In the genomic region with DNA sequence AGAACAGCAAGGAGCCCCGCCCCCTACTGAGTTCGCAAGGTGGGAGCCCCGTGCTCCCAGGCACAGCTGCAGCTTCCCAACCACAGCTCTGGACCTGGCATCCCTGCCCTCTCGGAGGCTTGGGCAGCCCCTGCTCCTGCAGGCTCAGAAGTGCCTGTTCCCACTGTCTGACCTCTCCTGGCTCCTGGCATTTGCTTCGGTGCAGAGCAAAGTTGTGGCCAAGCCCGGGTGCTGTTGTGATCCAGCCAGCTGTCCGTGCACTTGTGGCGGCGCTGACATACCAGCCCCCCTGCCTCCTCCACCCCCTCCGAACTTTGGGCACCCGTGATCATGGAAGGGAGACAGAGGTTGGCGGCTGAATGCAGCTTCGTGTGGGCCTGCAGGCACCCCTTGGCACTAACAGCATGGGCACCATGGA, we compare ENCODE assay signal across 16 cellular contexts.
A peak's percentile ranks its signal among the peaks of the same experiment; 100 is the strongest.
DNase-seq lines count a peak whose midpoint lies in the region; ATAC-seq, FAIRE-seq and TF ChIP-seq lines count a peak whose summit lies in the region.
"Had no signal": no experiment of that assay in that cellular context is flagged by ENCODE, and none has a peak within 500 bp of the region (broad histone marks: within the 10 kb centered on the region; RNA-seq: fewer than 3 reads in every experiment).

No MANE protein-coding gene starts in this region.

- H2AK5ac ChIP-seq in neuronal stem cell (ENCODE audit: low read depth, low read length), result peak overlapping the region; percentile 50

- H2BK12ac ChIP-seq in neuronal stem cell (ENCODE audit: low read length), result no peak overlapping the region

- H3K79me2 ChIP-seq in GM23338 (replicated peaks; ENCODE audit: insufficient read depth), result no peaks in the 10 kb centered on the region

- no peaks in the 10 kb centered on the region; the same call in 2 of the 3 replicates for H3K9me3 Mint-ChIP-seq in GM23338

- H3K14ac ChIP-seq in neuronal stem cell (ENCODE audit: low read length), result peak overlapping the region; percentile 63

- no peaks in the 10 kb centered on the region for H3K4me1 Mint-ChIP-seq in GM23338
- H3K4me1 Mint-ChIP-seq: CD14-positive monocyte had no signal

- H3K36me3 ChIP-seq in GM23338 (ENCODE audit: insufficient read depth) (no peaks in the 10 kb centered on the region), kidney (ENCODE audit: control insufficient read depth in 1 of 2, insufficient read depth in 2 of 2, low read length in 2 of 2) (no peaks in the 10 kb centered on the region), neuronal stem cell (replicated peaks in 1 of 2; ENCODE audit: control insufficient read depth in 2 of 2, insufficient read depth in 2 of 2, low read length in 2 of 2) (no peaks in the 10 kb centered on the region)

- H3K36me3 Mint-ChIP-seq in GM23338 (ENCODE audit: low read depth), result no peaks in the 10 kb centered on the region; the same call in 2 of the 3 replicates
- H3K36me3 Mint-ChIP-seq: CD14-positive monocyte; CD8-positive, alpha-beta T cell had no signal

- H3K9me3 ChIP-seq in kidney (ENCODE audit: control insufficient read depth in 1 of 2, low read length in 2 of 2), result no peaks in the 10 kb centered on the region
- no peaks in the 10 kb centered on the region for H3K9me3 ChIP-seq in neuronal stem cell (replicated peaks in 1 of 2; ENCODE audit: control insufficient read depth in 2 of 2, insufficient read depth in 1 of 2, low read depth in 1 of 2, low read length in 2 of 2)

- intact Hi-C loops in kidney (cut with DNase I), result no loop called here

- H3K4me3 ChIP-seq in GM23338, result no peak overlapping the region
- H3K4me3 ChIP-seq in kidney (ENCODE audit: low read length in 2 of 2), result no peak overlapping the region
- no peak overlapping the region for H3K4me3 ChIP-seq in neuronal stem cell (ENCODE audit: low read length in 2 of 2)
- H3K4me3 ChIP-seq in coronary artery, result no peak overlapping the region

- no peaks in the 10 kb centered on the region for H3F3A ChIP-seq in GM23338 (replicated peaks; ENCODE audit: low read depth)

- H3K4me2 ChIP-seq in GM23338 (no peak overlapping the region), neuronal stem cell (ENCODE audit: insufficient read depth, low read length, poor library complexity, severe bottlenecking) (no peak overlapping the region)

- H3K27ac Mint-ChIP-seq in GM23338, result no peak overlapping the region
- H3K27ac Mint-ChIP-seq: CD14-positive monocyte; CD8-positive, alpha-beta T cell had no signal

- no peak overlapping the region for H3K23ac ChIP-seq in neuronal stem cell (ENCODE audit: low read depth, low read length, poor library complexity)

- H3K4me1 ChIP-seq in GM23338 (ENCODE audit: insufficient read depth) (no peaks in the 10 kb centered on the region), kidney (ENCODE audit: control insufficient read depth in 1 of 2, insufficient read depth in 1 of 2, low read depth in 1 of 2, low read length in 2 of 2) (no peaks in the 10 kb centered on the region), neuronal stem cell (ENCODE audit: control insufficient read depth in 2 of 2, insufficient read depth in 1 of 2, low read depth in 1 of 2, low read length in 2 of 2) (no peaks in the 10 kb centered on the region)

- TF ChIP-seq CTCF in GM23338 (conservative IDR thresholded peaks at IDR 0.05; ENCODE audit: low read depth in 2 of 2) (no peak), kidney (IDR thresholded peaks at IDR 0.05; ENCODE audit: borderline replicate concordance, extremely low read depth, insufficient read depth) (no peak), coronary artery (IDR thresholded peaks at IDR 0.05) (no peak)

- no peak overlapping the region for H2BK5ac ChIP-seq in neuronal stem cell (ENCODE audit: low read length)

- no peak overlapping the region for H2BK120ac ChIP-seq in neuronal stem cell (ENCODE audit: low read depth, low read length)

- no peaks in the 10 kb centered on the region for H3K79me1 ChIP-seq in neuronal stem cell (ENCODE audit: low read depth, low read length)

- peak overlapping the region; percentile 15 for H2BK15ac ChIP-seq in neuronal stem cell (ENCODE audit: low read length)

- H4K8ac ChIP-seq in neuronal stem cell (ENCODE audit: low read depth, low read length), result peak overlapping the region; percentile 50

- H4K20me1 ChIP-seq in GM23338 (replicated peaks; ENCODE audit: insufficient read depth), result no peaks in the 10 kb centered on the region

- peaks cover 4% of the 10 kb centered on the region for H3K27me3 Mint-ChIP-seq in GM23338 (ENCODE audit: insufficient read depth, low read depth, poor library complexity)

- no peak overlapping the region for H4K91ac ChIP-seq in neuronal stem cell (ENCODE audit: low read depth, low read length, poor library complexity)

- WGBS in neuronal stem cell (ENCODE audit: extremely low coverage in 2 of 2, insufficient read length in 2 of 2, insufficient replicate concordance in 1 of 2), 2 donors, result no CpG with 5 or more reads among the region's 13 CpGs

- H3K9ac ChIP-seq in kidney (ENCODE audit: low read length in 2 of 2) (no peak overlapping the region), neuronal stem cell (ENCODE audit: low read depth, low read length, poor library complexity) (no peak overlapping the region)

- H3K27me3 ChIP-seq in GM23338 (ENCODE audit: insufficient read depth) (no peaks in the 10 kb centered on the region), neuronal stem cell (ENCODE audit: control insufficient read depth in 3 of 3, insufficient read depth in 3 of 3, low read depth in 1 of 3, low read length in 3 of 3) (no peaks in the 10 kb centered on the region)

- H3K4ac ChIP-seq in neuronal stem cell (ENCODE audit: low read length), result no peak overlapping the region

- DNase-seq in GM23338 (ENCODE audit: low spot score) (no peak), NCI-H146 treated with DMSO at 0.1 percent for 48 hours (lab: John Stamatoyannopoulos, UW; ENCODE audit: unreplicated experiment) (peak; percentile 56), kidney (peak; percentile 57), neuronal stem cell (ENCODE audit: low spot score) (no peak), coronary artery (ENCODE audit: low spot score) (no peak), Ammon's horn (ENCODE audit: low spot score) (no peak), NCI-H345 (lab: John Stamatoyannopoulos, UW) (no peak)
- DNase-seq: CD8-positive, alpha-beta T cell; COR-L47; DMS153; GF-D8; H7 had no signal

- H3K9me2 ChIP-seq in GM23338 (ENCODE audit: insufficient read depth), result no peaks in the 10 kb centered on the region

- H3K4me3 Mint-ChIP-seq in GM23338, result no peak overlapping the region
- H3K4me3 Mint-ChIP-seq: CD14-positive monocyte; CD8-positive, alpha-beta T cell had no signal

- peak overlapping the region; percentile 60 for H3K18ac ChIP-seq in neuronal stem cell (ENCODE audit: low read length)

- H3K27ac ChIP-seq in GM23338 (ENCODE audit: low read depth) (no peak overlapping the region), kidney (ENCODE audit: low read depth in 2 of 2, low read length in 2 of 2) (no peak overlapping the region), neuronal stem cell (replicated peaks; ENCODE audit: low read length) (no peak overlapping the region), coronary artery (no peak overlapping the region)
- H3K27ac ChIP-seq: HL-60 had no signal

- ATAC-seq in GM23338, result peak; percentile 47
- ATAC-seq: CD8-positive, alpha-beta T cell had no signal

- no peak for FAIRE-seq in kidney (lab: Jason Lieb, UNC)
- FAIRE-seq: A204.1, D721Med had no signal

- no peak overlapping the region; the same call in 1 of the 2 replicates for H2AFZ ChIP-seq in GM23338
- H2AFZ ChIP-seq in neuronal stem cell (ENCODE audit: low read length), result no peak overlapping the region

TF ChIP-seq in GM23338, 12 proteins besides CTCF, POLR2A, EP300 and RAD21 (continues in another document):
- no peak for TF ChIP-seq NANOG (IDR thresholded peaks at IDR 0.05; ENCODE audit: borderline replicate concordance)
- no peak for TF ChIP-seq JUNB (IDR thresholded peaks at IDR 0.05; ENCODE audit: unreplicated experiment)
- no peak for TF ChIP-seq ZNF114 (CRISPR knock-in tag; IDR thresholded peaks at IDR 0.05)
- TF ChIP-seq EZH2 (IDR thresholded peaks at IDR 0.05; ENCODE audit: low read depth, unreplicated experiment), result no peak

Comparison
In these comparisons a context has a peak if more than half of its experiments do, and no peak if none do; other contexts are left out.
1. DNase-seq: peak in NCI-H146 treated with DMSO at 0.1 percent for 48 hours (single experiment) and kidney (single experiment); none in GM23338 (single experiment), neuronal stem cell (single experiment), coronary artery (single experiment), Ammon's horn (single experiment) and NCI-H345 (single experiment).